8 cellular contexts compared by ENCODE assay signal in genomic region chr5:169650701-169651331, GRCh38. TPM values are rescaled to one million over a fixed set of nuclear protein-coding genes. Genes with fewer than 3 reads are reported as not detected.
DNase-seq lines count a peak whose midpoint lies in the region; ATAC-seq lines count a peak whose summit lies in the region.

No MANE protein-coding gene starts in this region.

- H3K9me3 Mint-ChIP-seq in stimulated activated effector memory CD8-positive, alpha-beta T cell treated with anti-CD3 and anti-CD28 coated beads, Interleukin-12 subunit alpha, Interleukin-12 subunit beta, amount 100 ng/mL, for 72 hours, result no peaks in the 10 kb centered on the region

- 71% methylated on average over 5 of the region's 5 CpGs for WGBS in aorta, 2 donors

- H3K36me3 ChIP-seq in adipocyte (ENCODE audit: control insufficient read depth, insufficient read depth, low read length, severe bottlenecking) (no peaks in the 10 kb centered on the region), aorta (ENCODE audit: control insufficient read depth in 1 of 2, insufficient read depth in 2 of 2, low read length in 1 of 2) (no peaks in the 10 kb centered on the region)

- H3K27ac ChIP-seq in aorta (ENCODE audit: low read depth in 1 of 2, low read length in 2 of 2), result no peak overlapping the region

- H3K27ac Mint-ChIP-seq in stimulated activated effector memory CD8-positive, alpha-beta T cell treated with anti-CD3 and anti-CD28 coated beads, Interleukin-12 subunit alpha, Interleukin-12 subunit beta, amount 100 ng/mL, for 72 hours, result peak overlapping the region; percentile 98

- ATAC-seq in GM19455 (IDR thresholded peaks at IDR 0.05; ENCODE audit: unreplicated experiment) (peak; percentile 23), HG03469 (IDR thresholded peaks at IDR 0.05; ENCODE audit: unreplicated experiment) (peak; percentile 46), aorta (ENCODE audit: low FRiP score) (no peak)
- peak; percentile 69 for ATAC-seq in stimulated activated effector memory CD8-positive, alpha-beta T cell treated with anti-CD3 and anti-CD28 coated beads, Interleukin-12 subunit alpha, Interleukin-12 subunit beta, amount 100 ng/mL, for 72 hours

- DNase-seq in COLO829 (ENCODE audit: low spot score) (peak; percentile 57), adipocyte (ENCODE audit: low read depth) (peak; percentile 31), NCI-H128 (lab: John Stamatoyannopoulos, UW; ENCODE audit: unreplicated experiment) (no peak), NCI-H1930 (lab: John Stamatoyannopoulos, UW) (no peak), aorta (no peak)
- no peak for DNase-seq in stimulated activated effector memory CD8-positive, alpha-beta T cell treated with anti-CD3 and anti-CD28 coated beads, Interleukin-12 subunit alpha, Interleukin-12 subunit beta, amount 100 ng/mL, for 72 hours (ENCODE audit: low spot score in 2 of 2)

- H3K36me3 Mint-ChIP-seq in stimulated activated effector memory CD8-positive, alpha-beta T cell treated with anti-CD3 and anti-CD28 coated beads, Interleukin-12 subunit alpha, Interleukin-12 subunit beta, amount 100 ng/mL, for 72 hours, result peaks cover 52% of the 10 kb centered on the region

- intact Hi-C loops in aorta (cut with DNase I), result no loop called here

- peaks cover 17% of the 10 kb centered on the region for H3K4me1 ChIP-seq in adipocyte (ENCODE audit: control insufficient read depth, insufficient read depth, low read length)
- no peaks in the 10 kb centered on the region for H3K4me1 ChIP-seq in aorta (ENCODE audit: control insufficient read depth in 1 of 2, insufficient read depth in 2 of 2, low read length in 2 of 2)

- H3K9me3 ChIP-seq in adipocyte (ENCODE audit: control insufficient read depth, low read length) (no peaks in the 10 kb centered on the region), aorta (ENCODE audit: control insufficient read depth, low read length) (no peaks in the 10 kb centered on the region)

- H3K4me1 Mint-ChIP-seq in stimulated activated effector memory CD8-positive, alpha-beta T cell treated with anti-CD3 and anti-CD28 coated beads, Interleukin-12 subunit alpha, Interleukin-12 subunit beta, amount 100 ng/mL, for 72 hours, result peaks cover 99% of the 10 kb centered on the region

- H3K4me3 Mint-ChIP-seq in stimulated activated effector memory CD8-positive, alpha-beta T cell treated with anti-CD3 and anti-CD28 coated beads, Interleukin-12 subunit alpha, Interleukin-12 subunit beta, amount 100 ng/mL, for 72 hours, result peak overlapping the region; percentile 72

- H3K27me3 ChIP-seq in adipocyte (replicated peaks; ENCODE audit: control insufficient read depth, insufficient read depth, low read length) (no peaks in the 10 kb centered on the region), aorta (ENCODE audit: control insufficient read depth in 1 of 2, insufficient read depth in 2 of 2, low read length in 1 of 2) (no peaks in the 10 kb centered on the region)

- H3K4me3 ChIP-seq in adipocyte (ENCODE audit: low read length) (peak overlapping the region; percentile 17), aorta (ENCODE audit: low read length in 2 of 2) (no peak overlapping the region)

- no peak overlapping the region for H3K9ac ChIP-seq in adipocyte (ENCODE audit: low read length)

RNA-seq across cellular contexts. Expression of gene DOCK2, which starts 13.7 kb away (rescaled TPM):
- 10 to 100 TPM; 31.5 to 53.7 TPM for total RNA-seq in aorta
- polyA plus RNA-seq in aorta, result 10 to 100 TPM in 1 of 2 donors, 1 to 10 TPM in 1; 1.6 to 11.6 TPM

Comparison
In these comparisons a context has a peak if more than half of its experiments do, and no peak if none do; other contexts are left out.
1. DNase-seq: peak in COLO829 (single experiment) and adipocyte (single experiment); none in stimulated activated effector memory CD8-positive, alpha-beta T cell treated with anti-CD3 and anti-CD28 coated beads, Interleukin-12 subunit alpha, Interleukin-12 subunit beta, amount 100 ng/mL, for 72 hours (0 of 2), NCI-H128 (single experiment), NCI-H1930 (0 of 2) and aorta (0 of 2).